ENCODE assay signal across 19 cellular contexts in the genomic region with DNA sequence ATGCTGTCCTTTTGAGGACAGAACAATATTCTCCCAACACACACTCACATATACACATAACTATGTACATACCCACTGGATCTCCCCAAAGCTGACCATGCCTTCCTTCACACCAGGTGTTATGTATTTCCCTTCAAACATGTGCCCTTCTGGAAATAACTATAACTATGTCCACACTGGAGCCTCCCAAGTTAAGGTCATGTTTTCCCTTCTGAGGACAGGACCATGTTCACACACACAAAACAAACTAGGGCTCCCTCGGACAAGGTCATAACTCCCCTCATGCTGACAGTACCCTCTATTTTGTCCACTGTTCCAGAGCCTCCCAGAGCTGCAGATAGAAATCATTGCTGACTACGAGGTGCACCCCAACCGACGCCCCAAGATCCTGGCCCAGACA. TPM values are rescaled to one million over a fixed set of nuclear protein-coding genes. Genes with fewer than 3 reads are reported as not detected.
DNase-seq lines count a peak whose midpoint lies in the region; ATAC-seq, FAIRE-seq and TF ChIP-seq lines count a peak whose summit lies in the region.
"Had no signal": no experiment of that assay in that cellular context is flagged by ENCODE, and none has a peak within 500 bp of the region (broad histone marks: within the 10 kb centered on the region; RNA-seq: fewer than 3 reads in every experiment).

No MANE protein-coding gene starts in this region.

- WGBS in A549 (ENCODE audit: missing lambda C conversion rate), result 79% methylated on average over 4 of the region's 4 CpGs
- 86 to 90% methylated on average over 4 of the region's 4 CpGs for WGBS in body of pancreas, 2 donors

- peak overlapping the region; percentile 24 for H3K27ac Mint-ChIP-seq in CD4-positive, alpha-beta T cell
- H3K27ac Mint-ChIP-seq in activated T-helper 17 cell treated with anti-CD3 and anti-CD28 coated beads, Interleukin-2, amount 50 U/mL, for 72 hours, result peak overlapping the region; percentile 13
- peak overlapping the region in 7 of 9 donors; percentile 2 to 87 (median 17) for H3K27ac Mint-ChIP-seq in naive thymus-derived CD4-positive, alpha-beta T cell
- H3K27ac Mint-ChIP-seq: activated CD4-positive, alpha-beta memory T cell treated with anti-CD3 and anti-CD28 coated beads for 36 hours had no signal

- TF ChIP-seq EP300 in A549 (IDR thresholded peaks at IDR 0.05), result no peak

- CTCF ChIA-PET in A549 (lab: Yijun Ruan, JAX), result interaction anchor here (1.0 to 7.1 kb wide), 6 partner anchors 9 to 85 kb away, joined by 3 to 88 read pairs (median 6); no protein-coding TSS in a partner anchor
- CTCF ChIA-PET in CD4-positive, alpha-beta T cell (lab: Charles Lee), result interaction anchor here (1.1 kb wide), 1 partner anchor 52 kb away, joined by 3 read pairs; no protein-coding TSS in a partner anchor
- CTCF ChIA-PET in naive thymus-derived CD4-positive, alpha-beta T cell (lab: Charles Lee), result interaction anchor here (0.6 to 1.2 kb wide), 3 partner anchors 61 to 153 kb away, joined by 3 to 4 read pairs (median 4); no protein-coding TSS in a partner anchor

- H3K9me3 ChIP-seq in A549, result no peaks in the 10 kb centered on the region
- no peaks in the 10 kb centered on the region for H3K9me3 ChIP-seq in CD4-positive, alpha-beta T cell (ENCODE audit: control insufficient read depth, low read length)
- H3K9me3 ChIP-seq in naive thymus-derived CD4-positive, alpha-beta T cell (ENCODE audit: control insufficient read depth in 2 of 3, low read length in 3 of 3), result no peaks in the 10 kb centered on the region
- no peaks in the 10 kb centered on the region for H3K9me3 ChIP-seq in body of pancreas
- H3K9me3 ChIP-seq: BLaER1 treated with 17β-estradiol and CSF1 and Interleukin-3, amounts not matched to agents 10 nM and 100 nM; vagina had no signal

- H3K4me1 ChIP-seq in A549 (peaks cover 17% of the 10 kb centered on the region; the same call in 2 of the 3 replicates), body of pancreas (no peaks in the 10 kb centered on the region)
- no peaks in the 10 kb centered on the region for H3K4me1 ChIP-seq in naive thymus-derived CD4-positive, alpha-beta T cell (ENCODE audit: control insufficient read depth in 2 of 2, insufficient read depth in 2 of 2, low read length in 2 of 2)
- H3K4me1 ChIP-seq: BLaER1 treated with 17β-estradiol and CSF1 and Interleukin-3, amounts not matched to agents 10 nM and 100 nM; vagina had no signal

- ATAC-seq in A549 (peak in 1 of 2 experiments; percentile 19), HG02938 (IDR thresholded peaks at IDR 0.05; ENCODE audit: unreplicated experiment) (no peak), body of pancreas (no peak)
- ATAC-seq in CD4-positive, alpha-beta T cell (ENCODE audit: poor library complexity), result no peak
- no peak for ATAC-seq in activated T-helper 17 cell treated with anti-CD3 and anti-CD28 coated beads, Interleukin-2, amount 50 U/mL, for 72 hours (replicated peaks)
- ATAC-seq in naive thymus-derived CD4-positive, alpha-beta T cell, result no peak

- DNase-seq in A549 (ENCODE audit: low read depth in 1 of 2, low spot score in 1 of 2), result peak in 1 of 2 experiments; percentile 34
- no peak for DNase-seq in CD4-positive, alpha-beta T cell
- no peak for DNase-seq in naive thymus-derived CD4-positive, alpha-beta T cell
- no peak for DNase-seq in body of pancreas
- no peak for DNase-seq in DMS 273 treated with DMSO at 0.1 percent for 48 hours (lab: John Stamatoyannopoulos, UW)
- DNase-seq: activated CD4-positive, alpha-beta memory T cell treated with anti-CD3 and anti-CD28 coated beads for 36 hours; activated gamma-delta T cell; effector CD8-positive, alpha-beta T cell; KG1; NCI-H1105 treated with DMSO at 0.1 percent for 48 hours; SIG-M5; stimulated activated CD4-positive, alpha-beta T cell treated with anti-CD3 and anti-CD28 coated beads, Interleukin-2, amount 100 ng/mL, for 48 hours had no signal

- H3K4me2 ChIP-seq in A549, result no peak overlapping the region
- H3K4me2 ChIP-seq: BLaER1 treated with 17β-estradiol and CSF1 and Interleukin-3, amounts not matched to agents 10 nM and 100 nM had no signal

- H3K4me3 ChIP-seq in A549 (no peak overlapping the region), body of pancreas (no peak overlapping the region)
- no peak overlapping the region for H3K4me3 ChIP-seq in naive thymus-derived CD4-positive, alpha-beta T cell (ENCODE audit: low read length)
- H3K4me3 ChIP-seq: BLaER1 treated with 17β-estradiol and CSF1 and Interleukin-3, amounts not matched to agents 10 nM and 100 nM; GM12878; vagina had no signal

- intact Hi-C loops in CD4-positive, alpha-beta T cell (cut with DNase I, micrococcal nuclease), result no loop called here
- intact Hi-C loops in naive thymus-derived CD4-positive, alpha-beta T cell (cut with micrococcal nuclease), result no loop called here
- intact Hi-C loops in body of pancreas (cut with DNase I), result no loop called here

- no peaks in the 10 kb centered on the region for H3K9me3 Mint-ChIP-seq in CD4-positive, alpha-beta T cell
- H3K9me3 Mint-ChIP-seq in activated T-helper 17 cell treated with anti-CD3 and anti-CD28 coated beads, Interleukin-2, amount 50 U/mL, for 72 hours, result no peaks in the 10 kb centered on the region
- no peaks in the 10 kb centered on the region for H3K9me3 Mint-ChIP-seq in naive thymus-derived CD4-positive, alpha-beta T cell
- H3K9me3 Mint-ChIP-seq: activated CD4-positive, alpha-beta memory T cell treated with anti-CD3 and anti-CD28 coated beads for 36 hours; brain; neural crest cell had no signal

- peaks cover 13 to 53% (median 13%) of the 10 kb centered on the region in 3 experiments for H3K36me3 ChIP-seq in naive thymus-derived CD4-positive, alpha-beta T cell (ENCODE audit: control insufficient read depth in 2 of 3, insufficient read depth in 3 of 3, low read length in 3 of 3)
- peaks cover 0 to 4% of the 10 kb centered on the region in 2 donors for H3K36me3 ChIP-seq in body of pancreas (replicated peaks in 1 of 2; ENCODE audit: insufficient read depth in 1 of 2, low read depth in 2 of 2)

- no peak for TF ChIP-seq CTCF in A549 (IDR thresholded peaks at IDR 0.05)
- no peak for TF ChIP-seq CTCF in CD4-positive, alpha-beta T cell (IDR thresholded peaks at IDR 0.05)
- TF ChIP-seq CTCF in body of pancreas (IDR thresholded peaks at IDR 0.05), result no peak

- no peak overlapping the region for H3K4me3 Mint-ChIP-seq in CD4-positive, alpha-beta T cell
- no peak overlapping the region for H3K4me3 Mint-ChIP-seq in activated T-helper 17 cell treated with anti-CD3 and anti-CD28 coated beads, Interleukin-2, amount 50 U/mL, for 72 hours
- H3K4me3 Mint-ChIP-seq in naive thymus-derived CD4-positive, alpha-beta T cell, result no peak overlapping the region
- H3K4me3 Mint-ChIP-seq: activated CD4-positive, alpha-beta memory T cell treated with anti-CD3 and anti-CD28 coated beads for 36 hours; brain; neural crest cell had no signal

- H3K4me1 Mint-ChIP-seq in CD4-positive, alpha-beta T cell (ENCODE audit: low read depth), result no peaks in the 10 kb centered on the region
- peaks cover 4% of the 10 kb centered on the region for H3K4me1 Mint-ChIP-seq in activated T-helper 17 cell treated with anti-CD3 and anti-CD28 coated beads, Interleukin-2, amount 50 U/mL, for 72 hours
- H3K4me1 Mint-ChIP-seq in naive thymus-derived CD4-positive, alpha-beta T cell, result peaks cover 0 to 8% (median 3%) of the 10 kb centered on the region in 7 donors
- H3K4me1 Mint-ChIP-seq: brain had no signal

- H3K27me3 ChIP-seq in CD4-positive, alpha-beta T cell (ENCODE audit: control insufficient read depth, insufficient read depth, low read length), result no peaks in the 10 kb centered on the region
- no peaks in the 10 kb centered on the region for H3K27me3 ChIP-seq in naive thymus-derived CD4-positive, alpha-beta T cell (ENCODE audit: control insufficient read depth in 2 of 2, insufficient read depth in 2 of 2, low read length in 2 of 2)
- no peaks in the 10 kb centered on the region for H3K27me3 ChIP-seq in body of pancreas
- H3K27me3 ChIP-seq: BLaER1 treated with 17β-estradiol and CSF1 and Interleukin-3, amounts not matched to agents 10 nM and 100 nM; vagina had no signal

- FAIRE-seq in A549 (lab: Jason Lieb, UNC), result no peak
- FAIRE-seq: GM12878 had no signal

- H3K36me3 Mint-ChIP-seq in CD4-positive, alpha-beta T cell (ENCODE audit: low read depth), result peaks cover 49% of the 10 kb centered on the region
- peaks cover 47% of the 10 kb centered on the region for H3K36me3 Mint-ChIP-seq in activated T-helper 17 cell treated with anti-CD3 and anti-CD28 coated beads, Interleukin-2, amount 50 U/mL, for 72 hours (ENCODE audit: low read depth)
- peaks cover 0 to 20% (median 8%) of the 10 kb centered on the region in 5 donors for H3K36me3 Mint-ChIP-seq in naive thymus-derived CD4-positive, alpha-beta T cell

- TF ChIP-seq RAD21 in A549 (conservative IDR thresholded peaks at IDR 0.05 in 1 of 2, IDR thresholded peaks at IDR 0.05 in 1 of 2), result no peak

- TF ChIP-seq POLR2A in A549 (IDR thresholded peaks at IDR 0.05; ENCODE audit: low read length) (no peak), body of pancreas (IDR thresholded peaks at IDR 0.05) (no peak)

- POLR2A ChIA-PET in A549 (lab: Yijun Ruan, JAX), result interaction anchor here (0.5 to 1.7 kb wide), 3 partner anchors 8 to 343 kb away, joined by 3 to 7 read pairs (median 7); a partner anchor contains a TSS
- POLR2A ChIA-PET in CD4-positive, alpha-beta T cell (lab: Charles Lee), result no interaction called here
- POLR2A ChIA-PET in naive thymus-derived CD4-positive, alpha-beta T cell (lab: Charles Lee), result interaction anchor here (1.2 kb wide), 1 partner anchor 14 kb away, joined by 3 read pairs; a partner anchor contains a TSS

- H3K27me3 Mint-ChIP-seq in CD4-positive, alpha-beta T cell, result no peaks in the 10 kb centered on the region
- no peaks in the 10 kb centered on the region for H3K27me3 Mint-ChIP-seq in activated T-helper 17 cell treated with anti-CD3 and anti-CD28 coated beads, Interleukin-2, amount 50 U/mL, for 72 hours
- no peaks in the 10 kb centered on the region for H3K27me3 Mint-ChIP-seq in naive thymus-derived CD4-positive, alpha-beta T cell
- H3K27me3 Mint-ChIP-seq: activated CD4-positive, alpha-beta memory T cell treated with anti-CD3 and anti-CD28 coated beads for 36 hours; brain had no signal

- H3K27ac ChIP-seq in A549 (no peak overlapping the region; a peak in 1 of 6 replicates), body of pancreas (no peak overlapping the region)
- H3K27ac ChIP-seq in CD4-positive, alpha-beta T cell (ENCODE audit: low read depth, low read length), result no peak overlapping the region
- H3K27ac ChIP-seq in naive thymus-derived CD4-positive, alpha-beta T cell (ENCODE audit: low read depth, low read length), result no peak overlapping the region
- H3K27ac ChIP-seq: vagina had no signal

RNA-seq across cellular contexts. Expression of a gene that starts 7.8 kb away (rescaled TPM):
- polyA plus RNA-seq in A549 (2011; rRNA removed), result 2.3 and 2.7 TPM in 2 replicates
- 1.3 and 1.4 TPM in 2 replicates for polyA plus RNA-seq in A549 (2012; cell fraction: cytosol; rRNA removed)
- polyA plus RNA-seq in A549 (2012; cell fraction: nucleus; rRNA removed), result 1.5 and 1.7 TPM in 2 replicates
- 3.0 to 4.0 TPM (median 3.6 TPM) in 3 replicates for polyA plus RNA-seq in A549 (2017; fragmentation: RNase III; extraction: RNeasy Plus Mini Kit Qiagen cat#74134 plus additional on column Dnase treatment)
- 10.8 and 15.0 TPM in 2 replicates for polyA minus RNA-seq in A549 (2011; rRNA and poly(A)+ RNA removed)
- under 1 TPM; 0.27 to 0.81 TPM for total RNA-seq in CD4-positive, alpha-beta T cell
- 1 to 10 TPM; 3.7 to 4.9 TPM for total RNA-seq in activated T-helper 17 cell treated with anti-CD3 and anti-CD28 coated beads, Interleukin-2, amount 50 U/mL, for 72 hours
- total RNA-seq in naive thymus-derived CD4-positive, alpha-beta T cell, result 1 to 10 TPM; 2.1 to 6.3 (median 4.9) TPM
- 1 to 10 TPM in 1 of 2 donors, under 1 TPM in 1; 0.58 to 2.1 TPM for polyA plus RNA-seq in naive thymus-derived CD4-positive, alpha-beta T cell
- 10 to 100 TPM in 1 of 2 donors, 1 to 10 TPM in 1; 2.3 to 18.1 TPM for total RNA-seq in body of pancreas

RNA-seq across cellular contexts. Expression of a gene that starts 8.0 kb away (rescaled TPM):
- 4.0 and 5.3 TPM in 2 replicates for polyA plus RNA-seq in A549 (2011; rRNA removed)
- polyA plus RNA-seq in A549 (2012; cell fraction: cytosol; rRNA removed), result 1.8 and 2.0 TPM in 2 replicates
- polyA plus RNA-seq in A549 (2012; cell fraction: nucleus; rRNA removed), result 3.0 and 4.2 TPM in 2 replicates
- polyA plus RNA-seq in A549 (2017; fragmentation: RNase III; extraction: RNeasy Plus Mini Kit Qiagen cat#74134 plus additional on column Dnase treatment), result 1.8 to 2.6 TPM (median 2.4 TPM) in 3 replicates
- 2.9 and 3.4 TPM in 2 replicates for polyA minus RNA-seq in A549 (2011; rRNA and poly(A)+ RNA removed)
- total RNA-seq in CD4-positive, alpha-beta T cell, result under 1 TPM; 0.42 to 0.58 TPM
- total RNA-seq in activated T-helper 17 cell treated with anti-CD3 and anti-CD28 coated beads, Interleukin-2, amount 50 U/mL, for 72 hours, result 1 to 10 TPM; 3.4 TPM
- 1 to 10 TPM; 1.6 to 4.4 (median 3.7) TPM for total RNA-seq in naive thymus-derived CD4-positive, alpha-beta T cell
- 1 to 10 TPM; 5.2 to 8.9 TPM for polyA plus RNA-seq in naive thymus-derived CD4-positive, alpha-beta T cell
- total RNA-seq in body of pancreas, result under 1 TPM; 0.66 to 0.78 TPM
- total RNA-seq: vagina had no signal

RNA-seq across cellular contexts. Expression of a gene that starts 13.8 kb away (rescaled TPM):
- polyA plus RNA-seq in A549 (2011; rRNA removed) (2,329 and 2,391 TPM in 2 replicates), A549 (2017; fragmentation: RNase III; extraction: RNeasy Plus Mini Kit Qiagen cat#74134 plus additional on column Dnase treatment) (2,513 to 2,709 TPM (median 2,555 TPM) in 3 replicates)
- 1,294 and 1,330 TPM in 2 replicates for polyA plus RNA-seq in A549 (2012; cell fraction: cytosol; rRNA removed)
- 406 and 749 TPM in 2 replicates for polyA plus RNA-seq in A549 (2012; cell fraction: nucleus; rRNA removed)
- polyA minus RNA-seq in A549 (2011; rRNA and poly(A)+ RNA removed), result 487 and 549 TPM in 2 replicates
- 10 to 100 TPM; 18.1 to 24.1 TPM for total RNA-seq in CD4-positive, alpha-beta T cell
- 100 to 1,000 TPM; 344 to 571 TPM for total RNA-seq in activated T-helper 17 cell treated with anti-CD3 and anti-CD28 coated beads, Interleukin-2, amount 50 U/mL, for 72 hours
- total RNA-seq in naive thymus-derived CD4-positive, alpha-beta T cell, result 100 to 1,000 TPM in 2 of 5 experiments, 10 to 100 TPM in 3; 28.8 to 369 (median 96.3) TPM
- 100 to 1,000 TPM; 200 to 203 TPM for polyA plus RNA-seq in naive thymus-derived CD4-positive, alpha-beta T cell
- total RNA-seq in body of pancreas, result 100 to 1,000 TPM in 1 of 2 donors, 10 to 100 TPM in 1; 64.6 to 103 TPM

RNA-seq across cellular contexts. Expression of a gene that starts 16.9 kb away (rescaled TPM):
- polyA plus RNA-seq in A549 (2011; rRNA removed), result 0.48 and 0.58 TPM in 2 replicates
- 0.26 and 0.27 TPM in 2 replicates for polyA plus RNA-seq in A549 (2012; cell fraction: cytosol; rRNA removed)
- 0.49 and 0.53 TPM in 2 replicates for polyA plus RNA-seq in A549 (2012; cell fraction: nucleus; rRNA removed)
- polyA plus RNA-seq in A549 (2017; fragmentation: RNase III; extraction: RNeasy Plus Mini Kit Qiagen cat#74134 plus additional on column Dnase treatment), result 0.22 to 0.28 TPM (median 0.26 TPM) in 3 replicates
- polyA minus RNA-seq in A549 (2011; rRNA and poly(A)+ RNA removed), result 0.49 and 0.58 TPM in 2 replicates
- 1 to 10 TPM; 2.8 to 3.4 TPM for total RNA-seq in CD4-positive, alpha-beta T cell
- 1 to 10 TPM; 2.7 to 8.9 TPM for total RNA-seq in activated T-helper 17 cell treated with anti-CD3 and anti-CD28 coated beads, Interleukin-2, amount 50 U/mL, for 72 hours
- total RNA-seq in naive thymus-derived CD4-positive, alpha-beta T cell, result 1 to 10 TPM; 3.3 to 8.9 (median 7.4) TPM
- polyA plus RNA-seq in naive thymus-derived CD4-positive, alpha-beta T cell, result 1 to 10 TPM; 3.5 to 5.0 TPM
- 1 to 10 TPM in 1 of 2 donors, under 1 TPM in 1; 0.33 to 3.6 TPM for total RNA-seq in body of pancreas

RNA-seq across cellular contexts. Expression of a gene that starts 42.7 kb away (rescaled TPM):
- polyA plus RNA-seq in A549 (2011; rRNA removed) (110 and 139 TPM in 2 replicates), A549 (2017; fragmentation: RNase III; extraction: RNeasy Plus Mini Kit Qiagen cat#74134 plus additional on column Dnase treatment) (77.3 to 92.8 TPM (median 89.0 TPM) in 3 replicates)
- polyA plus RNA-seq in A549 (2012; cell fraction: cytosol; rRNA removed), result 116 and 122 TPM in 2 replicates
- 105 and 119 TPM in 2 replicates for polyA plus RNA-seq in A549 (2012; cell fraction: nucleus; rRNA removed)
- 110 and 117 TPM in 2 replicates for polyA minus RNA-seq in A549 (2011; rRNA and poly(A)+ RNA removed)
- total RNA-seq in CD4-positive, alpha-beta T cell, result 10 to 100 TPM; 25.3 to 31.0 TPM
- total RNA-seq in activated T-helper 17 cell treated with anti-CD3 and anti-CD28 coated beads, Interleukin-2, amount 50 U/mL, for 72 hours, result 100 to 1,000 TPM; 121 to 151 TPM
- 100 to 1,000 TPM in 1 of 5 experiments, 10 to 100 TPM in 4; 47.5 to 155 (median 69.3) TPM for total RNA-seq in naive thymus-derived CD4-positive, alpha-beta T cell
- polyA plus RNA-seq in naive thymus-derived CD4-positive, alpha-beta T cell, result 10 to 100 TPM; 81.2 to 92.6 TPM
- total RNA-seq in body of pancreas, result 10 to 100 TPM; 77.8 to 90.5 TPM
